In genomic region chr14:21072102-21072501, GRCh38 we compare ENCODE assay signal across 9 cellular contexts. TPM values are rescaled to one million over a fixed set of nuclear protein-coding genes. Genes with fewer than 3 reads are reported as not detected.
A peak's percentile ranks its signal among the peaks of the same experiment; 100 is the strongest.
DNase-seq lines count a peak whose midpoint lies in the region; ATAC-seq, FAIRE-seq and TF ChIP-seq lines count a peak whose summit lies in the region.
"Had no signal": no experiment of that assay in that cellular context is flagged by ENCODE, and none has a peak within 500 bp of the region (broad histone marks: within the 10 kb centered on the region; RNA-seq: fewer than 3 reads in every experiment).

No MANE protein-coding gene starts in this region.

- no peak for TF ChIP-seq CTCF in A549 (IDR thresholded peaks at IDR 0.05)
- no peak for TF ChIP-seq CTCF in right atrium auricular region (IDR thresholded peaks at IDR 0.05)

- H3K27me3 Mint-ChIP-seq in activated naive CD8-positive, alpha-beta T cell treated with anti-CD3 and anti-CD28 coated beads, Interleukin-2, amount 50 U/mL, for 24 hours: peaks cover 47% of the 10 kb centered on the region

- no peaks in the 10 kb centered on the region for H3K9me3 Mint-ChIP-seq in activated naive CD8-positive, alpha-beta T cell treated with anti-CD3 and anti-CD28 coated beads, Interleukin-2, amount 50 U/mL, for 24 hours

- peaks cover 34% of the 10 kb centered on the region for H3K4me1 Mint-ChIP-seq in activated naive CD8-positive, alpha-beta T cell treated with anti-CD3 and anti-CD28 coated beads, Interleukin-2, amount 50 U/mL, for 24 hours

- peak overlapping the region in 1 of 2 experiments; percentile 95; a peak in 4 of 6 replicates for H3K27ac ChIP-seq in A549
- H3K27ac ChIP-seq in HUES6 (ENCODE audit: low read depth, low read length): peak overlapping the region; percentile 75; the same call in 1 of the 2 replicates
- peak overlapping the region; percentile 88 to 90 for H3K27ac ChIP-seq in right atrium auricular region
- peak overlapping the region in 20 of 21 experiments; percentile 48 to 94 (median 88) for H3K27ac ChIP-seq in skin epidermis

- no peaks in the 10 kb centered on the region for H3K9me3 ChIP-seq in A549
- H3K9me3 ChIP-seq in HUES6 (ENCODE audit: control insufficient read depth, insufficient read depth, low read depth, low read length): no peaks in the 10 kb centered on the region
- H3K9me3 ChIP-seq in right atrium auricular region: no peaks in the 10 kb centered on the region

- FAIRE-seq in A549 (lab: Jason Lieb, UNC): no peak

- H3K9ac ChIP-seq in HUES6 (ENCODE audit: low read length): peak overlapping the region; percentile 89

- H3K27me3 ChIP-seq in HUES6 (ENCODE audit: control insufficient read depth, insufficient read depth, low read length): peaks cover 17% of the 10 kb centered on the region
- no peaks in the 10 kb centered on the region for H3K27me3 ChIP-seq in right atrium auricular region
- H3K27me3 ChIP-seq: cardiac muscle cell had no signal

- no peak for TF ChIP-seq EP300 in A549 (IDR thresholded peaks at IDR 0.05)

- CTCF ChIA-PET in A549 (lab: Yijun Ruan, JAX): interaction anchor here (0.6 to 15.5 kb wide), 9 partner anchors 10 to 441 kb away, joined by 3 to 369 read pairs (median 10); partner anchors contain the start of genes TMEM253 and ZNF219

- H3K4me3 ChIP-seq in A549 (peak overlapping the region; percentile 79; the same call in 2 of the 3 replicates), HUES6 (ENCODE audit: low read depth, low read length) (peak overlapping the region; percentile 82), right atrium auricular region (peak overlapping the region in 1 of 2 donors; percentile 83), skin epidermis (peak overlapping the region in 6 of 7 experiments; percentile 54 to 72 (median 65))

- no peak for TF ChIP-seq POLR2A in A549 (IDR thresholded peaks at IDR 0.05; ENCODE audit: low read length)

- DNase-seq in A549 (ENCODE audit: low read depth in 1 of 2, low spot score in 1 of 2): peak in 1 of 2 experiments; percentile 32
- DNase-seq in activated naive CD8-positive, alpha-beta T cell treated with anti-CD3 and anti-CD28 coated beads, Interleukin-2, amount 50 U/mL, for 24 hours: no peak
- peak; percentile 78 for DNase-seq in right atrium auricular region (ENCODE audit: low spot score)
- DNase-seq in NCI-H1417 treated with DMSO at 0.1 percent for 48 hours (lab: John Stamatoyannopoulos, UW): no peak

- H3K36me3 Mint-ChIP-seq in activated naive CD8-positive, alpha-beta T cell treated with anti-CD3 and anti-CD28 coated beads, Interleukin-2, amount 50 U/mL, for 24 hours (ENCODE audit: low read depth): no peaks in the 10 kb centered on the region

- H3K4me1 ChIP-seq in A549: peaks cover 23% of the 10 kb centered on the region
- H3K4me1 ChIP-seq in HUES6 (ENCODE audit: control insufficient read depth, insufficient read depth, low read length): peaks cover 9% of the 10 kb centered on the region
- peaks cover 0 to 41% of the 10 kb centered on the region in 2 donors for H3K4me1 ChIP-seq in right atrium auricular region

- no peak for TF ChIP-seq RAD21 in A549 (conservative IDR thresholded peaks at IDR 0.05 in 1 of 2, IDR thresholded peaks at IDR 0.05 in 1 of 2)

- ATAC-seq in A549 (no peak), esophagus mucosa (no peak), GM21619 (IDR thresholded peaks at IDR 0.05; ENCODE audit: unreplicated experiment) (no peak)
- ATAC-seq in activated naive CD8-positive, alpha-beta T cell treated with anti-CD3 and anti-CD28 coated beads, Interleukin-2, amount 50 U/mL, for 24 hours: no peak

- H3K36me3 ChIP-seq in HUES6 (ENCODE audit: control insufficient read depth, insufficient read depth, low read length) (peaks cover 41% of the 10 kb centered on the region), right atrium auricular region (peaks cover 18% of the 10 kb centered on the region)

- H3K27ac Mint-ChIP-seq in activated naive CD8-positive, alpha-beta T cell treated with anti-CD3 and anti-CD28 coated beads, Interleukin-2, amount 50 U/mL, for 24 hours: no peak overlapping the region

- 67% methylated on average over 4 of the region's 4 CpGs for WGBS in A549 (ENCODE audit: missing lambda C conversion rate)

- POLR2A ChIA-PET in A549 (lab: Yijun Ruan, JAX): interaction anchor here (0.6 to 2.2 kb wide), 4 partner anchors 15 to 54 kb away, joined by 3 to 9 read pairs (median 4); no protein-coding TSS in a partner anchor

- H3K4me3 Mint-ChIP-seq in activated naive CD8-positive, alpha-beta T cell treated with anti-CD3 and anti-CD28 coated beads, Interleukin-2, amount 50 U/mL, for 24 hours: peak overlapping the region; percentile 75

- H3K4me2 ChIP-seq in A549: peak overlapping the region; percentile 99

TF ChIP-seq in A549, 52 proteins besides CTCF, POLR2A, EP300 and RAD21:
- no peak for TF ChIP-seq BHLHE40 (IDR thresholded peaks at IDR 0.05; ENCODE audit: low read depth, low read length)
- TF ChIP-seq MAFK (IDR thresholded peaks at IDR 0.05; ENCODE audit: partially characterized antibody): no peak
- TF ChIP-seq RCOR1 (IDR thresholded peaks at IDR 0.05; ENCODE audit: low read depth, low read length): no peak
- no peak for TF ChIP-seq RARB (CRISPR knock-in tag; IDR thresholded peaks at IDR 0.05)
- TF ChIP-seq ESRRA (IDR thresholded peaks at IDR 0.05; ENCODE audit: borderline replicate concordance, low read length): no peak
- no peak for TF ChIP-seq NR3C1 (IDR thresholded peaks at IDR 0.05)
- TF ChIP-seq CBX8 (IDR thresholded peaks at IDR 0.05): no peak
- no peak for TF ChIP-seq RFX5 (IDR thresholded peaks at IDR 0.05)
- TF ChIP-seq CBX2 (IDR thresholded peaks at IDR 0.05; ENCODE audit: borderline replicate concordance, low read depth): no peak
- no peak for TF ChIP-seq EHF (CRISPR knock-in tag; IDR thresholded peaks at IDR 0.05)
- TF ChIP-seq ELK1 (IDR thresholded peaks at IDR 0.05; ENCODE audit: low read depth, low read length): no peak

RNA-seq across cellular contexts. Expression of gene ARHGEF40, which starts 2.0 kb away (rescaled TPM):
- 7.8 and 12.9 TPM in 2 replicates for polyA plus RNA-seq in A549 (2011; rRNA removed)
- polyA plus RNA-seq in A549 (2012; cell fraction: cytosol; rRNA removed): 11.9 and 15.3 TPM in 2 replicates
- polyA plus RNA-seq in A549 (2012; cell fraction: nucleus; rRNA removed): 33.3 and 42.3 TPM in 2 replicates
- polyA plus RNA-seq in A549 (2017; fragmentation: RNase III; extraction: RNeasy Plus Mini Kit Qiagen cat#74134 plus additional on column Dnase treatment): 7.9 to 9.9 TPM (median 9.6 TPM) in 3 replicates
- polyA minus RNA-seq in A549 (2011; rRNA and poly(A)+ RNA removed): 17.8 and 19.7 TPM in 2 replicates
- total RNA-seq in right atrium auricular region: 10 to 100 TPM; 14.3 to 16.0 TPM
- 2.3 TPM for total RNA-seq in esophagus mucosa

RNA-seq across cellular contexts. Expression of gene RNASE8, which starts 14.5 kb away (rescaled TPM):
- polyA plus RNA-seq in A549 (2011; rRNA removed): not detected in 2 replicates
- polyA plus RNA-seq in A549 (2012; cell fraction: cytosol; rRNA removed): not detected in 2 replicates
- polyA plus RNA-seq in A549 (2012; cell fraction: nucleus; rRNA removed): not detected in 2 replicates
- polyA plus RNA-seq in A549 (2017; fragmentation: RNase III; extraction: RNeasy Plus Mini Kit Qiagen cat#74134 plus additional on column Dnase treatment): not detected in 3 replicates
- not detected in 2 replicates for polyA minus RNA-seq in A549 (2011; rRNA and poly(A)+ RNA removed)
- total RNA-seq in right atrium auricular region: not detected
- total RNA-seq in esophagus mucosa: not detected
- total RNA-seq: cardiac muscle cell had no signal
- polyA plus RNA-seq: cardiac muscle cell had no signal

RNA-seq across cellular contexts. Expression of gene ZNF219, which starts 26.4 kb away (rescaled TPM):
- 17.3 and 18.5 TPM in 2 replicates for polyA plus RNA-seq in A549 (2011; rRNA removed)
- 27.7 and 44.4 TPM in 2 replicates for polyA plus RNA-seq in A549 (2012; cell fraction: cytosol; rRNA removed)
- polyA plus RNA-seq in A549 (2012; cell fraction: nucleus; rRNA removed): 69.3 and 96.5 TPM in 2 replicates
- polyA plus RNA-seq in A549 (2017; fragmentation: RNase III; extraction: RNeasy Plus Mini Kit Qiagen cat#74134 plus additional on column Dnase treatment): 21.5 to 31.0 TPM (median 29.8 TPM) in 3 replicates
- polyA minus RNA-seq in A549 (2011; rRNA and poly(A)+ RNA removed): 14.0 and 17.0 TPM in 2 replicates
- 10 to 100 TPM; 49.7 to 66.6 TPM for total RNA-seq in right atrium auricular region
- total RNA-seq in esophagus mucosa: 40.4 TPM

RNA-seq across cellular contexts. Expression of gene TMEM253, which starts 28.8 kb away (rescaled TPM):
- polyA plus RNA-seq in A549 (2011; rRNA removed): 0.81 and 1.0 TPM in 2 replicates
- polyA plus RNA-seq in A549 (2012; cell fraction: cytosol; rRNA removed): 0.33 and 0.45 TPM in 2 replicates
- polyA plus RNA-seq in A549 (2012; cell fraction: nucleus; rRNA removed): 0.55 and 0.61 TPM in 2 replicates
- 0.54 to 0.83 TPM (median 0.64 TPM) in 3 replicates for polyA plus RNA-seq in A549 (2017; fragmentation: RNase III; extraction: RNeasy Plus Mini Kit Qiagen cat#74134 plus additional on column Dnase treatment)
- polyA minus RNA-seq in A549 (2011; rRNA and poly(A)+ RNA removed): 0.45 and 0.73 TPM in 2 replicates
- not detected for total RNA-seq in right atrium auricular region
- 1.6 TPM for total RNA-seq in esophagus mucosa

RNA-seq across cellular contexts. Expression of gene RNASE7, which starts 29.9 kb away (rescaled TPM):
- polyA plus RNA-seq in A549 (2011; rRNA removed) (not detected in 2 replicates), A549 (2017; fragmentation: RNase III; extraction: RNeasy Plus Mini Kit Qiagen cat#74134 plus additional on column Dnase treatment) (not detected in 3 replicates)
- polyA plus RNA-seq in A549 (2012; cell fraction: cytosol; rRNA removed): not detected in 2 replicates
- polyA plus RNA-seq in A549 (2012; cell fraction: nucleus; rRNA removed): not detected in 2 replicates
- polyA minus RNA-seq in A549 (2011; rRNA and poly(A)+ RNA removed): not detected in 2 replicates
- total RNA-seq in right atrium auricular region (not detected), esophagus mucosa (2.7 TPM)
- total RNA-seq: cardiac muscle cell had no signal
- polyA plus RNA-seq: cardiac muscle cell had no signal
